39 cellular contexts compared by ENCODE assay signal in genomic region chr2:7967707-7968106, GRCh38.
"Had no signal": no experiment of that assay in that cellular context is flagged by ENCODE, and none has a peak within 500 bp of the region (broad histone marks: within the 10 kb centered on the region; RNA-seq: fewer than 3 reads in every experiment).

No MANE protein-coding gene starts in this region.

- DNase-seq: activated effector memory CD4-positive, alpha-beta T cell treated with anti-CD3 and anti-CD28 coated beads, Interleukin-2, amount 50 U/mL, for 16 hours; activated effector memory CD4-positive, alpha-beta T cell treated with Interleukin-2 at 50 U/mL for 16 hours; activated gamma-delta T cell; activated gamma-delta T cell treated with Interleukin-2 at 50 U/mL for 16 hours; activated naive CD4-positive, alpha-beta T cell; activated naive CD4-positive, alpha-beta T cell treated with anti-CD3 and anti-CD28 coated beads for 36 hours; activated naive CD4-positive, alpha-beta T cell treated with anti-CD3 and anti-CD28 coated beads, Interleukin-2, amount 10 ng/mL, durations not matched to agents 7 days and 5 days; activated naive CD4-positive, alpha-beta T cell treated with anti-CD3 and anti-CD28 coated beads, Interleukin-2, amount 50 U/mL, for 16 hours; activated naive CD4-positive, alpha-beta T cell treated with Interleukin-2 at 50 U/mL for 16 hours; activated naive CD8-positive, alpha-beta T cell treated with anti-CD3 and anti-CD28 coated beads for 36 hours; activated naive CD8-positive, alpha-beta T cell treated with anti-CD3 and anti-CD28 coated beads, Interleukin-2, amount 10 ng/mL, durations not matched to agents 7 days and 5 days; activated naive CD8-positive, alpha-beta T cell treated with anti-CD3 and anti-CD28 coated beads, Interleukin-2, amount 50 U/mL, for 24 hours; activated T-cell treated with anti-CD3 and anti-CD28 coated beads for 4 hours; activated T-cell treated with anti-CD3 and anti-CD28 coated beads, Interleukin-2, amount 50 U/mL, for 1 hour; activated T-cell treated with anti-CD3 and anti-CD28 coated beads, Interleukin-2, amount 50 U/mL, for 24 hours; activated T-cell treated with anti-CD3 and anti-CD28 coated beads, Interleukin-2, amount 50 U/mL, for 4 hours; activated T-cell treated with anti-CD3 and anti-CD28 coated beads, Interleukin-2, amount 50 U/mL, for 48 hours; activated T-cell treated with anti-CD3 and anti-CD28 coated beads, Interleukin-2, amount 50 U/mL, for 72 hours; adrenal gland; amniotic stem cell; amygdala; anterior cingulate cortex; aorta; body of pancreas; brain microvascular endothelial cell; caudate nucleus; central memory CD4-positive, alpha-beta T cell; cerebellar nuclear complex had no signal

- H3K27ac Mint-ChIP-seq: activated naive CD4-positive, alpha-beta T cell treated with anti-CD3 and anti-CD28 coated beads for 36 hours; activated naive CD4-positive, alpha-beta T cell treated with anti-CD3 and anti-CD28 coated beads, Interleukin-2, amount 10 ng/mL, durations not matched to agents 7 days and 5 days; activated naive CD4-positive, alpha-beta T cell treated with anti-CD3 and anti-CD28 coated beads, Interleukin-2, amount 50 U/mL, for 24 hours; activated naive CD4-positive, alpha-beta T cell treated with anti-CD3 and anti-CD28 coated beads, Interleukin-2, amount 50 U/mL, for 72 hours; activated naive CD8-positive, alpha-beta T cell; activated naive CD8-positive, alpha-beta T cell treated with anti-CD3 and anti-CD28 coated beads for 36 hours; activated naive CD8-positive, alpha-beta T cell treated with anti-CD3 and anti-CD28 coated beads, Interleukin-2, amount 10 ng/mL, durations not matched to agents 7 days and 5 days; activated naive CD8-positive, alpha-beta T cell treated with anti-CD3 and anti-CD28 coated beads, Interleukin-2, amount 50 U/mL, for 24 hours; activated T-cell treated with anti-CD3 and anti-CD28 coated beads, Interleukin-2, amount 50 U/mL, for 24 hours; activated T-cell treated with anti-CD3 and anti-CD28 coated beads, Interleukin-2, amount 50 U/mL, for 72 hours; activated T-helper 1 cell treated with anti-CD3 and anti-CD28 coated beads, Interleukin-12 subunit alpha, Interleukin-12 subunit beta, Interleukin-2, Interleukin-4 antibody, amounts not matched to agents 30 ng/mL and 10 ng/mL and 1 ng/mL, durations not matched to agents 14 hours and 24 hours and 36 hours; activated T-helper 17 cell treated with anti-CD3 and anti-CD28 coated beads, Interleukin-2, amount 50 U/mL, for 72 hours; activated T-helper 2 cell treated with anti-CD3 and anti-CD28 coated beads, Interferon-gamma antibody, Interleukin-2, Interleukin-4, amounts not matched to agents 10 μg/mL and 5 μg/mL and 100 μg/mL, durations not matched to agents 14 hours and 24 hours and 36 hours had no signal

- H3K4me1 Mint-ChIP-seq: activated naive CD4-positive, alpha-beta T cell treated with anti-CD3 and anti-CD28 coated beads, Interleukin-2, amount 10 ng/mL, durations not matched to agents 7 days and 5 days; activated naive CD4-positive, alpha-beta T cell treated with anti-CD3 and anti-CD28 coated beads, Interleukin-2, amount 50 U/mL, for 24 hours; activated naive CD8-positive, alpha-beta T cell treated with anti-CD3 and anti-CD28 coated beads for 36 hours; activated naive CD8-positive, alpha-beta T cell treated with anti-CD3 and anti-CD28 coated beads, Interleukin-2, amount 10 ng/mL, durations not matched to agents 7 days and 5 days; activated naive CD8-positive, alpha-beta T cell treated with anti-CD3 and anti-CD28 coated beads, Interleukin-2, amount 50 U/mL, for 24 hours; activated T-helper 17 cell treated with anti-CD3 and anti-CD28 coated beads, Interleukin-2, amount 50 U/mL, for 72 hours; central memory CD8-positive, alpha-beta T cell had no signal

- H3K27me3 Mint-ChIP-seq: activated naive CD4-positive, alpha-beta T cell treated with anti-CD3 and anti-CD28 coated beads, Interleukin-2, amount 10 ng/mL, durations not matched to agents 7 days and 5 days; activated naive CD4-positive, alpha-beta T cell treated with anti-CD3 and anti-CD28 coated beads, Interleukin-2, amount 50 U/mL, for 24 hours; activated naive CD8-positive, alpha-beta T cell; activated naive CD8-positive, alpha-beta T cell treated with anti-CD3 and anti-CD28 coated beads for 36 hours; activated naive CD8-positive, alpha-beta T cell treated with anti-CD3 and anti-CD28 coated beads, Interleukin-2, amount 50 U/mL, for 24 hours; activated T-cell treated with anti-CD3 and anti-CD28 coated beads, Interleukin-2, amount 50 U/mL, for 24 hours; activated T-helper 17 cell treated with anti-CD3 and anti-CD28 coated beads, Interleukin-2, amount 50 U/mL, for 72 hours; brain; central memory CD8-positive, alpha-beta T cell had no signal

- H3K9me3 Mint-ChIP-seq: activated naive CD4-positive, alpha-beta T cell treated with anti-CD3 and anti-CD28 coated beads for 36 hours; activated naive CD4-positive, alpha-beta T cell treated with anti-CD3 and anti-CD28 coated beads, Interleukin-2, amount 10 ng/mL, durations not matched to agents 7 days and 5 days; activated naive CD4-positive, alpha-beta T cell treated with anti-CD3 and anti-CD28 coated beads, Interleukin-2, amount 50 U/mL, for 24 hours; activated naive CD4-positive, alpha-beta T cell treated with anti-CD3 and anti-CD28 coated beads, Interleukin-2, amount 50 U/mL, for 72 hours; activated naive CD8-positive, alpha-beta T cell treated with anti-CD3 and anti-CD28 coated beads for 36 hours; activated naive CD8-positive, alpha-beta T cell treated with anti-CD3 and anti-CD28 coated beads, Interleukin-2, amount 50 U/mL, for 24 hours; activated T-cell treated with anti-CD3 and anti-CD28 coated beads, Interleukin-2, amount 50 U/mL, for 24 hours; activated T-cell treated with anti-CD3 and anti-CD28 coated beads, Interleukin-2, amount 50 U/mL, for 4 hours; activated T-helper 17 cell treated with anti-CD3 and anti-CD28 coated beads, Interleukin-2, amount 50 U/mL, for 72 hours; activated T-helper 2 cell treated with anti-CD3 and anti-CD28 coated beads, Interferon-gamma antibody, Interleukin-2, Interleukin-4, amounts not matched to agents 10 μg/mL and 5 μg/mL and 100 μg/mL, durations not matched to agents 14 hours and 24 hours and 36 hours; central memory CD8-positive, alpha-beta T cell had no signal

- H3K36me3 Mint-ChIP-seq: activated naive CD4-positive, alpha-beta T cell treated with anti-CD3 and anti-CD28 coated beads, Interleukin-2, amount 10 ng/mL, durations not matched to agents 7 days and 5 days; activated naive CD4-positive, alpha-beta T cell treated with anti-CD3 and anti-CD28 coated beads, Interleukin-2, amount 50 U/mL, for 24 hours; activated naive CD4-positive, alpha-beta T cell treated with anti-CD3 and anti-CD28 coated beads, Interleukin-2, amount 50 U/mL, for 72 hours; activated naive CD8-positive, alpha-beta T cell; activated naive CD8-positive, alpha-beta T cell treated with anti-CD3 and anti-CD28 coated beads for 36 hours; activated naive CD8-positive, alpha-beta T cell treated with anti-CD3 and anti-CD28 coated beads, Interleukin-2, amount 10 ng/mL, durations not matched to agents 7 days and 5 days; brain had no signal

- H3K27ac ChIP-seq: adrenal gland, ascending aorta, body of pancreas, brain microvascular endothelial cell, breast epithelium, cardiac muscle cell had no signal

- H3K36me3 ChIP-seq: adrenal gland, ascending aorta, brain microvascular endothelial cell, breast epithelium, cardiac muscle cell had no signal

- H3K27me3 ChIP-seq: adrenal gland, ascending aorta, body of pancreas, brain microvascular endothelial cell, breast epithelium, cardiac muscle cell had no signal

- H3K4me1 ChIP-seq: adrenal gland, ascending aorta, body of pancreas, breast epithelium had no signal

- H3K4me3 Mint-ChIP-seq: activated naive CD4-positive, alpha-beta T cell treated with anti-CD3 and anti-CD28 coated beads for 36 hours; activated naive CD4-positive, alpha-beta T cell treated with anti-CD3 and anti-CD28 coated beads, Interleukin-2, amount 10 ng/mL, durations not matched to agents 7 days and 5 days; activated naive CD4-positive, alpha-beta T cell treated with anti-CD3 and anti-CD28 coated beads, Interleukin-2, amount 50 U/mL, for 24 hours; activated naive CD8-positive, alpha-beta T cell; activated naive CD8-positive, alpha-beta T cell treated with anti-CD3 and anti-CD28 coated beads for 36 hours; activated naive CD8-positive, alpha-beta T cell treated with anti-CD3 and anti-CD28 coated beads, Interleukin-2, amount 10 ng/mL, durations not matched to agents 7 days and 5 days; activated naive CD8-positive, alpha-beta T cell treated with anti-CD3 and anti-CD28 coated beads, Interleukin-2, amount 50 U/mL, for 24 hours; activated T-cell treated with anti-CD3 and anti-CD28 coated beads, Interleukin-2, amount 50 U/mL, for 24 hours; activated T-cell treated with anti-CD3 and anti-CD28 coated beads, Interleukin-2, amount 50 U/mL, for 4 hours; activated T-cell treated with anti-CD3 and anti-CD28 coated beads, Interleukin-2, amount 50 U/mL, for 72 hours; activated T-helper 1 cell treated with anti-CD3 and anti-CD28 coated beads, Interleukin-12 subunit alpha, Interleukin-12 subunit beta, Interleukin-2, Interleukin-4 antibody, amounts not matched to agents 30 ng/mL and 10 ng/mL and 1 ng/mL, durations not matched to agents 14 hours and 24 hours and 36 hours; activated T-helper 17 cell treated with anti-CD3 and anti-CD28 coated beads, Interleukin-2, amount 50 U/mL, for 72 hours; brain; central memory CD8-positive, alpha-beta T cell had no signal

- H3K4me3 ChIP-seq: adrenal gland, ascending aorta, body of pancreas, breast epithelium, cardiac muscle cell had no signal

- ATAC-seq: activated naive CD4-positive, alpha-beta T cell treated with anti-CD3 and anti-CD28 coated beads, Interleukin-2, amount 50 U/mL, for 72 hours; activated naive CD8-positive, alpha-beta T cell treated with anti-CD3 and anti-CD28 coated beads, Interleukin-2, amount 50 U/mL, for 24 hours; activated T-cell treated with anti-CD3 and anti-CD28 coated beads, Interleukin-2, amount 50 U/mL, for 4 hours; activated T-cell treated with anti-CD3 and anti-CD28 coated beads, Interleukin-2, amount 50 U/mL, for 72 hours; activated T-helper 17 cell treated with anti-CD3 and anti-CD28 coated beads, Interleukin-2, amount 50 U/mL, for 72 hours; body of pancreas had no signal

- H3K9me3 ChIP-seq: adrenal gland, ascending aorta, body of pancreas, breast epithelium had no signal
